Comparison of ENCODE assay signal across 19 cellular contexts in genomic region chr3:136464502-136464901, GRCh38.
DNase-seq lines count a peak whose midpoint lies in the region; ATAC-seq, FAIRE-seq and TF ChIP-seq lines count a peak whose summit lies in the region.
"Had no signal": no experiment of that assay in that cellular context is flagged by ENCODE, and none has a peak within 500 bp of the region (broad histone marks: within the 10 kb centered on the region; RNA-seq: fewer than 3 reads in every experiment).

No MANE protein-coding gene starts in this region.

- no peak overlapping the region for H3K4me3 ChIP-seq in astrocyte of the spinal cord (ENCODE audit: low read depth, low read length)
- H3K4me3 ChIP-seq: ascending aorta, left lung, Peyer's patch, uterus had no signal

- no peak overlapping the region for H3K27ac Mint-ChIP-seq in T-helper 17 cell
- H3K27ac Mint-ChIP-seq: activated T-helper 2 cell treated with anti-CD3 and anti-CD28 coated beads, Interferon-gamma antibody, Interleukin-2, Interleukin-4, amounts not matched to agents 10 μg/mL and 5 μg/mL and 100 μg/mL, durations not matched to agents 14 hours and 24 hours and 36 hours; B cell; stimulated activated naive B cell treated with anti-CD40 and anti-IgM and Interleukin-4, amounts not matched to agents 10 μg/mL and 1 μg/mL and 100 μg/mL, for 72 hours had no signal

- peaks cover 14% of the 10 kb centered on the region for H3K36me3 Mint-ChIP-seq in T-helper 17 cell (ENCODE audit: low read depth)

- H3K27me3 Mint-ChIP-seq in T-helper 17 cell, result no peaks in the 10 kb centered on the region
- H3K27me3 Mint-ChIP-seq: B cell; stimulated activated naive B cell treated with anti-CD40 and anti-IgM and Interleukin-4, amounts not matched to agents 10 μg/mL and 1 μg/mL and 100 μg/mL, for 72 hours had no signal

- peak overlapping the region; percentile 30 for H3K27ac ChIP-seq in layer of hippocampus (ENCODE audit: low read depth, low read length)
- H3K27ac ChIP-seq: ascending aorta, left lung, Peyer's patch, uterus, WERI-Rb-1 had no signal

- no peak overlapping the region for H3K4me3 Mint-ChIP-seq in T-helper 17 cell
- H3K4me3 Mint-ChIP-seq: B cell; stimulated activated naive B cell treated with anti-CD40 and anti-IgM and Interleukin-4, amounts not matched to agents 10 μg/mL and 1 μg/mL and 100 μg/mL, for 72 hours had no signal

- DNase-seq in AG08395 (ENCODE audit: low spot score) (peak; percentile 61), HTR-8/SVneo (ENCODE audit: insufficient read length, low spot score) (peak; percentile 14), astrocyte of the spinal cord (ENCODE audit: low read depth, low spot score) (peak; percentile 52), T-helper 17 cell (no peak), NCI-H2171 treated with DMSO at 0.1 percent for 48 hours (lab: John Stamatoyannopoulos, UW) (no peak), NCI-H345 (lab: John Stamatoyannopoulos, UW) (no peak), NAMALWA (ENCODE audit: low spot score) (no peak)
- DNase-seq: activated CD8-positive, alpha-beta memory T cell treated with anti-CD3 and anti-CD28 coated beads for 24 hours; left lung; NCI-H2107; NCI-H774; Peyer's patch; stimulated activated naive B cell treated with anti-CD40 and anti-IgM and Interleukin-4, amounts not matched to agents 10 μg/mL and 1 μg/mL and 100 μg/mL, for 72 hours; uterus; WERI-Rb-1 had no signal

- no peak for FAIRE-seq in HTR-8/SVneo (lab: Jason Lieb, UNC)

- no peak for ATAC-seq in T-helper 17 cell
- ATAC-seq: left lung; stimulated activated naive B cell treated with anti-CD40 and anti-IgM and Interleukin-4, amounts not matched to agents 10 μg/mL and 1 μg/mL and 100 μg/mL, for 72 hours had no signal

- no peak for TF ChIP-seq CTCF in astrocyte of the spinal cord (IDR thresholded peaks at IDR 0.05; ENCODE audit: low read depth, low read length)

- H3K4me1 Mint-ChIP-seq in T-helper 17 cell, result peaks cover 2% of the 10 kb centered on the region
- H3K4me1 Mint-ChIP-seq: B cell had no signal

- in situ Hi-C loops in astrocyte of the spinal cord (cut with HindIII; ENCODE audit: low sequenced_read_pairs), result no loop called here

- no peaks in the 10 kb centered on the region for H3K27me3 ChIP-seq in layer of hippocampus (ENCODE audit: control insufficient read depth, insufficient read depth, low read length)
- H3K27me3 ChIP-seq: ascending aorta, left lung, Peyer's patch, uterus had no signal

- H3K9me3 ChIP-seq in T-helper 17 cell (ENCODE audit: control insufficient read depth, low read length, poor library complexity, severe bottlenecking), result no peaks in the 10 kb centered on the region
- H3K9me3 ChIP-seq: ascending aorta, left lung, Peyer's patch, uterus had no signal

Comparison
In these comparisons a context has a peak if more than half of its experiments do, and no peak if none do; other contexts are left out.
1. DNase-seq: peak in AG08395 (single experiment), HTR-8/SVneo (single experiment) and astrocyte of the spinal cord (single experiment); none in T-helper 17 cell (0 of 3), NCI-H2171 treated with DMSO at 0.1 percent for 48 hours (single experiment), NCI-H345 (single experiment) and NAMALWA (single experiment).